Comparison of ENCODE assay signal across 1 cellular context in the genomic region with DNA sequence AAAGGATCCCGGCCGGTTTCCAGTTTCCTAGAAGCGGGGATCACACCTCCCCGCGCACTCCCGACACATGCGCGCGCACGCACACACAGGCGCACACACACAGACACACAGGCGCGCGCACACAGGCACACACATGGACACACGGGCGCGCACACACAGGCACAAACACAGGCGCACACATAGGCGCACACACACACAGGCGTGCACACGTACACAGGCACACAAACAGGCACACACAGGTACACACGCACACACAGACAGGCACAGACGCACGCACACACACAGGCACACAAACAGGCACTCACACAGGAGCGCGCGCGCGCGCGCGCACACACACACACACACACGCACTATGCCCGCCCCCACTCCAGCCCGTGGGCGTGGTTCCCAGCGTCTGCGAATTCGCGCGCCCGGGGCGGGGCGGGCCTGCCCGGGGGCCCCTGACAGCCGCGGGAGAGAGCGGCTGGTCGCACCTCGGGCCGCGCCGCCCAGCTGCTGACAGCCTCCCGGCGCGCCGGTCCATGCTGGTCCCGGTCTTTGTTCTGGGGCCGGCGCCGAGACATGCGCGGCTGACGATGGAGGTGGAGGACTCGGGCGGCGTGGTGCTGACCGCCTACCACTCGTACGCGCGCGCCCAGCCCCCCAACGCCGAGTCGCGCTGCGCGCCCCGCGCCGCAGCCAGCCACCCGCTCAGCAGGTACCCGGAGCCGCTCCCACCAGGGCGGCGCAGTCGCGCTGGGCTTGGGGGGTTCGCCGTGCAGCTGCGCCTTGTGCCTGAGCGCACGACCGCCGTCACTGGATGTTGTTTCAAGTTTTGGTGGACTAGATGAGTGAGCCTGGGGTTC.
TF ChIP-seq lines count a peak whose summit lies in the region.

Gene ARHGAP28 (plus strand): TSS at position 470 of the 845 bp plus-strand sequence. CDS start 106 bp downstream, at position 576.

TF ChIP-seq in SK-N-SH treated with all-trans-retinoic acid at 6 μM for 48 hours, 23 proteins besides CTCF, POLR2A, EP300 and RAD21 (continued from another document):
- TF ChIP-seq, protein P1, sequence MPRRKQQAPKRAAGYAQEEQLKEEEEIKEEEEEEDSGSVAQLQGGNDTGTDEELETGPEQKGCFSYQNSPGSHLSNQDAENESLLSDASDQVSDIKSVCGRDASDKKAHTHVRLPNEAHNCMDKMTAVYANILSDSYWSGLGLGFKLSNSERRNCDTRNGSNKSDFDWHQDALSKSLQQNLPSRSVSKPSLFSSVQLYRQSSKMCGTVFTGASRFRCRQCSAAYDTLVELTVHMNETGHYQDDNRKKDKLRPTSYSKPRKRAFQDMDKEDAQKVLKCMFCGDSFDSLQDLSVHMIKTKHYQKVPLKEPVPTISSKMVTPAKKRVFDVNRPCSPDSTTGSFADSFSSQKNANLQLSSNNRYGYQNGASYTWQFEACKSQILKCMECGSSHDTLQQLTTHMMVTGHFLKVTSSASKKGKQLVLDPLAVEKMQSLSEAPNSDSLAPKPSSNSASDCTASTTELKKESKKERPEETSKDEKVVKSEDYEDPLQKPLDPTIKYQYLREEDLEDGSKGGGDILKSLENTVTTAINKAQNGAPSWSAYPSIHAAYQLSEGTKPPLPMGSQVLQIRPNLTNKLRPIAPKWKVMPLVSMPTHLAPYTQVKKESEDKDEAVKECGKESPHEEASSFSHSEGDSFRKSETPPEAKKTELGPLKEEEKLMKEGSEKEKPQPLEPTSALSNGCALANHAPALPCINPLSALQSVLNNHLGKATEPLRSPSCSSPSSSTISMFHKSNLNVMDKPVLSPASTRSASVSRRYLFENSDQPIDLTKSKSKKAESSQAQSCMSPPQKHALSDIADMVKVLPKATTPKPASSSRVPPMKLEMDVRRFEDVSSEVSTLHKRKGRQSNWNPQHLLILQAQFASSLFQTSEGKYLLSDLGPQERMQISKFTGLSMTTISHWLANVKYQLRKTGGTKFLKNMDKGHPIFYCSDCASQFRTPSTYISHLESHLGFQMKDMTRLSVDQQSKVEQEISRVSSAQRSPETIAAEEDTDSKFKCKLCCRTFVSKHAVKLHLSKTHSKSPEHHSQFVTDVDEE (CRISPR knock-in tag; IDR thresholded peaks at IDR 0.05), result peak; percentile 31
- TF ChIP-seq BACH2 (CRISPR knock-in tag; IDR thresholded peaks at IDR 0.05; ENCODE audit: borderline replicate concordance), result no peak
- TF ChIP-seq, protein P2, sequence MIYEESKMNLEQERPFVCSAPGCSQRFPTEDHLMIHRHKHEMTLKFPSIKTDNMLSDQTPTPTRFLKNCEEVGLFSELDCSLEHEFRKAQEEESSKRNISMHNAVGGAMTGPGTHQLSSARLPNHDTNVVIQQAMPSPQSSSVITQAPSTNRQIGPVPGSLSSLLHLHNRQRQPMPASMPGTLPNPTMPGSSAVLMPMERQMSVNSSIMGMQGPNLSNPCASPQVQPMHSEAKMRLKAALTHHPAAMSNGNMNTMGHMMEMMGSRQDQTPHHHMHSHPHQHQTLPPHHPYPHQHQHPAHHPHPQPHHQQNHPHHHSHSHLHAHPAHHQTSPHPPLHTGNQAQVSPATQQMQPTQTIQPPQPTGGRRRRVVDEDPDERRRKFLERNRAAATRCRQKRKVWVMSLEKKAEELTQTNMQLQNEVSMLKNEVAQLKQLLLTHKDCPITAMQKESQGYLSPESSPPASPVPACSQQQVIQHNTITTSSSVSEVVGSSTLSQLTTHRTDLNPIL (CRISPR knock-in tag; IDR thresholded peaks at IDR 0.05; ENCODE audit: low read depth), result no peak
- TF ChIP-seq ZFP30 (CRISPR knock-in tag; IDR thresholded peaks at IDR 0.05), result no peak
- TF ChIP-seq ZNF565 (CRISPR knock-in tag; conservative IDR thresholded peaks at IDR 0.05; ENCODE audit: low read depth), result peak; percentile 56; the same call in 1 of the 2 replicates
- no peak for TF ChIP-seq OSR1 (CRISPR knock-in tag; IDR thresholded peaks at IDR 0.05)
